Comparison of ENCODE assay signal across 22 cellular contexts in the genomic region with DNA sequence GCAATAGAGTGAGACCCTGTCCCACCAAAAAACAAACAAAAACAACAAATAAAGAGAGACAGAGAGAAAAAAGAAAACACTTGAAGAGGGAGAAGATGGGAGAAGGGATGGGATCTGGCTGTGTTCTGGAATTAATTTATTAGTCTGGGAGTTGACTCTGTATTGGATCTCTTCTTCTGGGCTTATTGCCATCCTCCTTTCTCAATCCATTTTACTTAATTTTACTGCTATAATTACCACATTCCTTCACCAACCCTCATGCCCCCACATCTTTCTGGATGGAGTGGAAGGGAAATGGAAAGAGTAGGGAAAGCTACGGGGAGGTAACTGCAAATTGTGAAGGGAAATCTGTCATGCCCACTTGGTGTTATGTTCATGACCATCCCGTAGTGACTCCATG. TPM values are rescaled to one million over a fixed set of nuclear protein-coding genes. Genes with fewer than 3 reads are reported as not detected.
"Had no signal": no experiment of that assay in that cellular context is flagged by ENCODE, and none has a peak within 500 bp of the region (broad histone marks: within the 10 kb centered on the region; RNA-seq: fewer than 3 reads in every experiment).

No MANE protein-coding gene starts in this region.

- DNase-seq: activated CD4-positive, alpha-beta memory T cell treated with anti-CD3 and anti-CD28 coated beads for 36 hours; activated CD4-positive, alpha-beta T cell treated with anti-CD3 and anti-CD28 coated beads for 48 hours; activated effector memory CD4-positive, alpha-beta T cell treated with Interleukin-2 at 50 U/mL for 16 hours; activated naive CD4-positive, alpha-beta T cell treated with anti-CD3 and anti-CD28 coated beads for 36 hours; activated naive CD8-positive, alpha-beta T cell treated with anti-CD3 and anti-CD28 coated beads, Interleukin-2, amount 10 ng/mL, durations not matched to agents 7 days and 5 days; activated T-cell treated with anti-CD3 and anti-CD28 coated beads, Interleukin-2, amount 50 U/mL, for 72 hours; cerebellar nuclear complex; endodermal cell; esophagus squamous epithelium; foreskin keratinocyte; immature natural killer cell; kidney glomerular epithelial cell; left lung; natural killer cell; stimulated activated CD4-positive, alpha-beta T cell treated with anti-CD3 and anti-CD28 coated beads, Interleukin-2, amount 100 ng/mL, for 48 hours; stimulated activated CD8-positive, alpha-beta memory T cell treated with anti-CD3 and anti-CD28 coated beads, Interleukin-4, amount 100 ng/mL, for 48 hours; stimulated activated naive B cell treated with anti-CD40 and anti-IgM and Interleukin-4, amounts not matched to agents 10 μg/mL and 1 μg/mL and 100 μg/mL, for 72 hours; transverse colon had no signal

- H3K4me3 ChIP-seq: coronary artery, esophagus squamous epithelium, left lung, lung, prostate gland, transverse colon had no signal

- ATAC-seq: activated T-cell treated with anti-CD3 and anti-CD28 coated beads, Interleukin-2, amount 50 U/mL, for 72 hours; foreskin keratinocyte; left lung; natural killer cell; stimulated activated naive B cell treated with anti-CD40 and anti-IgM and Interleukin-4, amounts not matched to agents 10 μg/mL and 1 μg/mL and 100 μg/mL, for 72 hours had no signal

- H3K4me1 Mint-ChIP-seq: activated naive CD8-positive, alpha-beta T cell treated with anti-CD3 and anti-CD28 coated beads, Interleukin-2, amount 10 ng/mL, durations not matched to agents 7 days and 5 days; immature natural killer cell; natural killer cell; stimulated activated naive B cell treated with anti-CD40 and anti-IgM and Interleukin-4, amounts not matched to agents 10 μg/mL and 1 μg/mL and 100 μg/mL, for 72 hours had no signal

- H3K4me3 Mint-ChIP-seq: activated CD4-positive, alpha-beta memory T cell treated with anti-CD3 and anti-CD28 coated beads for 36 hours; activated naive CD4-positive, alpha-beta T cell treated with anti-CD3 and anti-CD28 coated beads for 36 hours; activated naive CD8-positive, alpha-beta T cell treated with anti-CD3 and anti-CD28 coated beads, Interleukin-2, amount 10 ng/mL, durations not matched to agents 7 days and 5 days; activated T-cell treated with anti-CD3 and anti-CD28 coated beads, Interleukin-2, amount 50 U/mL, for 72 hours; endodermal cell; immature natural killer cell; mesothelial cell of epicardium; natural killer cell; stimulated activated naive B cell treated with anti-CD40 and anti-IgM and Interleukin-4, amounts not matched to agents 10 μg/mL and 1 μg/mL and 100 μg/mL, for 72 hours had no signal

- H3K27me3 Mint-ChIP-seq: activated CD4-positive, alpha-beta memory T cell treated with anti-CD3 and anti-CD28 coated beads for 36 hours; activated naive CD8-positive, alpha-beta T cell treated with anti-CD3 and anti-CD28 coated beads, Interleukin-2, amount 10 ng/mL, durations not matched to agents 7 days and 5 days; stimulated activated naive B cell treated with anti-CD40 and anti-IgM and Interleukin-4, amounts not matched to agents 10 μg/mL and 1 μg/mL and 100 μg/mL, for 72 hours had no signal

- H3K27ac Mint-ChIP-seq: activated CD4-positive, alpha-beta memory T cell treated with anti-CD3 and anti-CD28 coated beads for 36 hours; activated naive CD4-positive, alpha-beta T cell treated with anti-CD3 and anti-CD28 coated beads for 36 hours; activated naive CD8-positive, alpha-beta T cell treated with anti-CD3 and anti-CD28 coated beads, Interleukin-2, amount 10 ng/mL, durations not matched to agents 7 days and 5 days; activated T-cell treated with anti-CD3 and anti-CD28 coated beads, Interleukin-2, amount 50 U/mL, for 72 hours; endodermal cell; immature natural killer cell; mesothelial cell of epicardium; natural killer cell; stimulated activated naive B cell treated with anti-CD40 and anti-IgM and Interleukin-4, amounts not matched to agents 10 μg/mL and 1 μg/mL and 100 μg/mL, for 72 hours had no signal

- H3K36me3 Mint-ChIP-seq: activated CD4-positive, alpha-beta memory T cell treated with anti-CD3 and anti-CD28 coated beads for 36 hours; activated naive CD8-positive, alpha-beta T cell treated with anti-CD3 and anti-CD28 coated beads, Interleukin-2, amount 10 ng/mL, durations not matched to agents 7 days and 5 days; immature natural killer cell; mesothelial cell of epicardium; natural killer cell; stimulated activated naive B cell treated with anti-CD40 and anti-IgM and Interleukin-4, amounts not matched to agents 10 μg/mL and 1 μg/mL and 100 μg/mL, for 72 hours had no signal

- H3K9me3 Mint-ChIP-seq: activated CD4-positive, alpha-beta memory T cell treated with anti-CD3 and anti-CD28 coated beads for 36 hours; activated naive CD4-positive, alpha-beta T cell treated with anti-CD3 and anti-CD28 coated beads for 36 hours; activated naive CD8-positive, alpha-beta T cell treated with anti-CD3 and anti-CD28 coated beads, Interleukin-2, amount 10 ng/mL, durations not matched to agents 7 days and 5 days; endodermal cell had no signal

RNA-seq across cellular contexts. Expression of gene FMN2, which starts 42.9 kb away (rescaled TPM):
- total RNA-seq: activated CD4-positive, alpha-beta memory T cell treated with anti-CD3 and anti-CD28 coated beads for 36 hours; activated naive CD4-positive, alpha-beta T cell treated with anti-CD3 and anti-CD28 coated beads for 36 hours; activated naive CD8-positive, alpha-beta T cell treated with anti-CD3 and anti-CD28 coated beads, Interleukin-2, amount 10 ng/mL, durations not matched to agents 7 days and 5 days; activated T-cell treated with anti-CD3 and anti-CD28 coated beads, Interleukin-2, amount 50 U/mL, for 72 hours; foreskin keratinocyte; natural killer cell had no signal
